ENCODE assay signal across 10 cellular contexts in genomic region chr19:9308091-9308490, GRCh38. TPM values are rescaled to one million over a fixed set of nuclear protein-coding genes. Genes with fewer than 3 reads are reported as not detected.
A peak's percentile ranks its signal among the peaks of the same experiment; 100 is the strongest.
DNase-seq lines count a peak whose midpoint lies in the region; ATAC-seq and TF ChIP-seq lines count a peak whose summit lies in the region.
"Had no signal": no experiment of that assay in that cellular context is flagged by ENCODE, and none has a peak within 500 bp of the region (broad histone marks: within the 10 kb centered on the region; RNA-seq: fewer than 3 reads in every experiment).

No MANE protein-coding gene starts in this region.

- H3K4me3 ChIP-seq in fibroblast of pulmonary artery (replicated peaks; ENCODE audit: low read depth, low read length): peak overlapping the region; percentile 77
- H3K4me3 ChIP-seq: mucosa of descending colon had no signal

- peaks cover 29% of the 10 kb centered on the region for H3K36me3 Mint-ChIP-seq in activated T-cell treated with anti-CD3 and anti-CD28 coated beads, Interleukin-2, amount 50 U/mL, for 4 hours (ENCODE audit: insufficient read depth)
- peaks cover 36% of the 10 kb centered on the region for H3K36me3 Mint-ChIP-seq in T-cell
- peaks cover 24 to 32% of the 10 kb centered on the region in 2 donors for H3K36me3 Mint-ChIP-seq in stimulated activated naive B cell treated with anti-CD40 and anti-IgM and Interleukin-4, amounts not matched to agents 10 μg/mL and 1 μg/mL and 100 μg/mL, for 72 hours

- DNase-seq in activated T-cell treated with anti-CD3 and anti-CD28 coated beads, Interleukin-2, amount 50 U/mL, for 4 hours: no peak
- no peak for DNase-seq in activated T-cell treated with anti-CD3 and anti-CD28 coated beads, Interleukin-2, amount 50 U/mL, for 48 hours
- no peak for DNase-seq in T-cell
- DNase-seq in fibroblast of pulmonary artery (ENCODE audit: low read depth): no peak
- DNase-seq in stimulated activated naive B cell treated with anti-CD40 and anti-IgM and Interleukin-4, amounts not matched to agents 10 μg/mL and 1 μg/mL and 100 μg/mL, for 72 hours: no peak
- DNase-seq: mucosa of descending colon had no signal

- peak overlapping the region; percentile 88 for H3K4me3 Mint-ChIP-seq in activated T-cell treated with anti-CD3 and anti-CD28 coated beads, Interleukin-2, amount 50 U/mL, for 4 hours
- peak overlapping the region; percentile 87 to 89 (median 88) for H3K4me3 Mint-ChIP-seq in T-cell
- H3K4me3 Mint-ChIP-seq in stimulated activated naive B cell treated with anti-CD40 and anti-IgM and Interleukin-4, amounts not matched to agents 10 μg/mL and 1 μg/mL and 100 μg/mL, for 72 hours: peak overlapping the region; percentile 92 to 93

- no peak for ATAC-seq in activated T-cell treated with anti-CD3 and anti-CD28 coated beads, Interleukin-2, amount 50 U/mL, for 4 hours
- ATAC-seq in T-cell (replicated peaks in 1 of 4): no peak
- ATAC-seq in stimulated activated naive B cell treated with anti-CD40 and anti-IgM and Interleukin-4, amounts not matched to agents 10 μg/mL and 1 μg/mL and 100 μg/mL, for 72 hours (replicated peaks): no peak
- no peak for ATAC-seq in GM19467 (IDR thresholded peaks at IDR 0.05; ENCODE audit: unreplicated experiment)
- ATAC-seq in HG03135 (IDR thresholded peaks at IDR 0.05; ENCODE audit: unreplicated experiment): no peak
- no peak for ATAC-seq in HG03342 (IDR thresholded peaks at IDR 0.05; ENCODE audit: unreplicated experiment)
- ATAC-seq: mucosa of descending colon had no signal

- no peaks in the 10 kb centered on the region for H3K27me3 Mint-ChIP-seq in activated T-cell treated with anti-CD3 and anti-CD28 coated beads, Interleukin-2, amount 50 U/mL, for 4 hours (ENCODE audit: low read depth)
- no peaks in the 10 kb centered on the region for H3K27me3 Mint-ChIP-seq in T-cell
- H3K27me3 Mint-ChIP-seq in stimulated activated naive B cell treated with anti-CD40 and anti-IgM and Interleukin-4, amounts not matched to agents 10 μg/mL and 1 μg/mL and 100 μg/mL, for 72 hours: no peaks in the 10 kb centered on the region

- peaks cover 16% of the 10 kb centered on the region for H3K4me1 Mint-ChIP-seq in activated T-cell treated with anti-CD3 and anti-CD28 coated beads, Interleukin-2, amount 50 U/mL, for 4 hours (ENCODE audit: low read depth)
- peaks cover 29 to 37% (median 35%) of the 10 kb centered on the region in 3 donors for H3K4me1 Mint-ChIP-seq in T-cell
- H3K4me1 Mint-ChIP-seq in stimulated activated naive B cell treated with anti-CD40 and anti-IgM and Interleukin-4, amounts not matched to agents 10 μg/mL and 1 μg/mL and 100 μg/mL, for 72 hours: peaks cover 7 to 19% of the 10 kb centered on the region in 2 donors

- peak overlapping the region; percentile 31 to 48 for H3K27ac Mint-ChIP-seq in T-cell
- H3K27ac Mint-ChIP-seq in stimulated activated naive B cell treated with anti-CD40 and anti-IgM and Interleukin-4, amounts not matched to agents 10 μg/mL and 1 μg/mL and 100 μg/mL, for 72 hours: no peak overlapping the region

- CTCF ChIA-PET in T-cell (lab: Charles Lee): no interaction called here

- TF ChIP-seq CTCF in fibroblast of pulmonary artery (IDR thresholded peaks at IDR 0.05; ENCODE audit: low read length, missing control alignments): no peak

- POLR2A ChIA-PET in T-cell (lab: Charles Lee): no interaction called here

- H3K9me3 Mint-ChIP-seq in activated T-cell treated with anti-CD3 and anti-CD28 coated beads, Interleukin-2, amount 50 U/mL, for 4 hours: peaks cover 7% of the 10 kb centered on the region
- H3K9me3 Mint-ChIP-seq in T-cell: peaks cover 0 to 17% (median 8%) of the 10 kb centered on the region in 3 donors
- H3K9me3 Mint-ChIP-seq in stimulated activated naive B cell treated with anti-CD40 and anti-IgM and Interleukin-4, amounts not matched to agents 10 μg/mL and 1 μg/mL and 100 μg/mL, for 72 hours: peaks cover 0 to 2% of the 10 kb centered on the region in 2 donors

RNA-seq across cellular contexts. Expression of gene ZNF699, which starts 1.5 kb away (rescaled TPM):
- total RNA-seq in activated T-cell treated with anti-CD3 and anti-CD28 coated beads, Interleukin-2, amount 50 U/mL, for 4 hours: 1 to 10 TPM; 3.5 to 5.6 (median 3.8) TPM
- 10 to 100 TPM; 11.3 to 23.0 (median 17.9) TPM for total RNA-seq in T-cell

RNA-seq across cellular contexts. Expression of gene ZNF559, which starts 15.9 kb away (rescaled TPM):
- 10 to 100 TPM in 1 of 3 donors, 1 to 10 TPM in 2; 6.6 to 11.0 (median 8.2) TPM for total RNA-seq in activated T-cell treated with anti-CD3 and anti-CD28 coated beads, Interleukin-2, amount 50 U/mL, for 4 hours
- total RNA-seq in T-cell: 10 to 100 TPM; 14.5 to 41.1 (median 34.7) TPM

RNA-seq across cellular contexts. Expression of gene ZNF177, which starts 54.7 kb away (rescaled TPM):
- total RNA-seq in activated T-cell treated with anti-CD3 and anti-CD28 coated beads, Interleukin-2, amount 50 U/mL, for 4 hours: under 1 TPM in 2 of 3 donors, not detected in 1; 0.27 to 0.37 TPM
- 1 to 10 TPM in 4 of 5 donors, under 1 TPM in 1; 0.89 to 2.1 (median 1.0) TPM for total RNA-seq in T-cell

RNA-seq across cellular contexts. Expression of gene OR7E24, which starts 57.4 kb away (rescaled TPM):
- total RNA-seq in activated T-cell treated with anti-CD3 and anti-CD28 coated beads, Interleukin-2, amount 50 U/mL, for 4 hours: not detected
- not detected for total RNA-seq in T-cell
- total RNA-seq: LHCN-M2, mucosa of descending colon had no signal
